Comparison of ENCODE assay signal across 8 cellular contexts in genomic region chr19:11380653-11381534, GRCh38. TPM values are rescaled to one million over a fixed set of nuclear protein-coding genes. Genes with fewer than 3 reads are reported as not detected.
DNase-seq lines count a peak whose midpoint lies in the region; ATAC-seq and TF ChIP-seq lines count a peak whose summit lies in the region.

No MANE protein-coding gene starts in this region.

- H3K9me3 ChIP-seq in CD4-positive, CD25-positive, alpha-beta regulatory T cell (ENCODE audit: control insufficient read depth in 2 of 2, low read length in 2 of 2) = no peaks in the 10 kb centered on the region
- H3K9me3 ChIP-seq in endodermal cell (ENCODE audit: control insufficient read depth, low read length) = no peaks in the 10 kb centered on the region

- H3K4me1 ChIP-seq in CD4-positive, CD25-positive, alpha-beta regulatory T cell (ENCODE audit: control insufficient read depth, insufficient read depth, low read length, poor library complexity, severe bottlenecking) = peaks cover 59% of the 10 kb centered on the region
- H3K4me1 ChIP-seq in endodermal cell (ENCODE audit: control insufficient read depth, insufficient read depth, low read length) = no peaks in the 10 kb centered on the region

- H3K36me3 ChIP-seq in CD4-positive, CD25-positive, alpha-beta regulatory T cell (ENCODE audit: control insufficient read depth, insufficient read depth, low read length) = peaks cover 5% of the 10 kb centered on the region
- peaks cover 20% of the 10 kb centered on the region for H3K36me3 ChIP-seq in endodermal cell (ENCODE audit: control insufficient read depth, insufficient read depth, low read length)

- peak overlapping the region; percentile 71 for H3K9ac ChIP-seq in endodermal cell (ENCODE audit: extremely low read depth, low read length, poor library complexity, severe bottlenecking)

- no peaks in the 10 kb centered on the region for H3K9me3 Mint-ChIP-seq in CD4-positive, CD25-positive, alpha-beta regulatory T cell
- no peaks in the 10 kb centered on the region for H3K9me3 Mint-ChIP-seq in activated CD8-positive, alpha-beta memory T cell treated with anti-CD3 and anti-CD28 coated beads, Interleukin-2, amount 10 ng/mL, durations not matched to agents 7 days and 5 days (ENCODE audit: low read depth)
- H3K9me3 Mint-ChIP-seq in endodermal cell (no peaks in the 10 kb centered on the region), mesothelial cell of epicardium (no peaks in the 10 kb centered on the region)

- peaks cover 5 to 54% (median 26%) of the 10 kb centered on the region in 4 donors for H3K4me1 Mint-ChIP-seq in CD4-positive, CD25-positive, alpha-beta regulatory T cell
- peaks cover 39% of the 10 kb centered on the region for H3K4me1 Mint-ChIP-seq in activated CD8-positive, alpha-beta memory T cell treated with anti-CD3 and anti-CD28 coated beads, Interleukin-2, amount 10 ng/mL, durations not matched to agents 7 days and 5 days
- H3K4me1 Mint-ChIP-seq in endodermal cell (peaks cover 5% of the 10 kb centered on the region), mesothelial cell of epicardium (peaks cover 20% of the 10 kb centered on the region)

- TF ChIP-seq CTCF in endodermal cell (conservative IDR thresholded peaks at IDR 0.05) (peak; percentile 85), mesothelial cell of epicardium (IDR thresholded peaks at IDR 0.05; ENCODE audit: unreplicated experiment) (peak; percentile 57)

- WGBS in endodermal cell (ENCODE audit: insufficient coverage in 1 of 2, insufficient read length in 1 of 2), 2 experiments = 3 to 7% methylated on average over 25 to 54 of the region's 54 CpGs

- H3K27ac ChIP-seq in CD4-positive, CD25-positive, alpha-beta regulatory T cell (ENCODE audit: insufficient read depth, low read length, poor library complexity, severe bottlenecking) = peak overlapping the region; percentile 95
- H3K27ac ChIP-seq in endodermal cell (ENCODE audit: low read depth, low read length) = peak overlapping the region; percentile 34

- ATAC-seq in CD4-positive, CD25-positive, alpha-beta regulatory T cell (ENCODE audit: low read depth in 2 of 2) = peak; percentile 87 to 90
- peak; percentile 81 for ATAC-seq in GM19395 (IDR thresholded peaks at IDR 0.05; ENCODE audit: unreplicated experiment)
- ATAC-seq in HG03558 (IDR thresholded peaks at IDR 0.05; ENCODE audit: extremely low read depth, unreplicated experiment) = peak; percentile 36
- peak; percentile 83 for ATAC-seq in activated CD8-positive, alpha-beta memory T cell treated with anti-CD3 and anti-CD28 coated beads, Interleukin-2, amount 10 ng/mL, durations not matched to agents 7 days and 5 days

- DNase-seq in CD4-positive, CD25-positive, alpha-beta regulatory T cell = peak; percentile 95 to 99 (median 99)
- DNase-seq in NK-92 treated with Interleukin-12 subunit alpha and Interleukin-12 subunit beta, amount 100 ng/mL, for 24 hours (lab: John Stamatoyannopoulos, UW) = peak; percentile 98
- peak; percentile 99 for DNase-seq in activated CD8-positive, alpha-beta memory T cell treated with anti-CD3 and anti-CD28 coated beads, Interleukin-2, amount 10 ng/mL, durations not matched to agents 7 days and 5 days
- peak; percentile 99 for DNase-seq in endodermal cell
- peak; percentile 90 to 96 for DNase-seq in mesothelial cell of epicardium (ENCODE audit: low spot score in 2 of 2, unreplicated experiment in 2 of 2)
- DNase-seq in stimulated activated CD8-positive, alpha-beta memory T cell treated with anti-CD3 and anti-CD28 coated beads, Interleukin-15, amount 100 ng/mL, for 4 hours (ENCODE audit: low read depth in 2 of 2) = peak; percentile 87 to 94

- no peaks in the 10 kb centered on the region for H3K27me3 ChIP-seq in CD4-positive, CD25-positive, alpha-beta regulatory T cell (ENCODE audit: control insufficient read depth, insufficient read depth, low read length)
- no peaks in the 10 kb centered on the region for H3K27me3 ChIP-seq in endodermal cell (ENCODE audit: control insufficient read depth, insufficient read depth, low read length, poor library complexity, severe bottlenecking)

- peak overlapping the region; percentile 88 for H3K4me3 ChIP-seq in CD4-positive, CD25-positive, alpha-beta regulatory T cell (ENCODE audit: low read depth, low read length)
- H3K4me3 ChIP-seq in endodermal cell (ENCODE audit: low read length) = peak overlapping the region; percentile 86

- H3K36me3 Mint-ChIP-seq in CD4-positive, CD25-positive, alpha-beta regulatory T cell = peaks cover 6% of the 10 kb centered on the region
- peaks cover 15% of the 10 kb centered on the region for H3K36me3 Mint-ChIP-seq in activated CD8-positive, alpha-beta memory T cell treated with anti-CD3 and anti-CD28 coated beads, Interleukin-2, amount 10 ng/mL, durations not matched to agents 7 days and 5 days
- H3K36me3 Mint-ChIP-seq in endodermal cell (ENCODE audit: low read depth) (peaks cover 24% of the 10 kb centered on the region), mesothelial cell of epicardium (no peaks in the 10 kb centered on the region)

- peaks cover 19% of the 10 kb centered on the region for H3K27me3 Mint-ChIP-seq in CD4-positive, CD25-positive, alpha-beta regulatory T cell
- H3K27me3 Mint-ChIP-seq in activated CD8-positive, alpha-beta memory T cell treated with anti-CD3 and anti-CD28 coated beads, Interleukin-2, amount 10 ng/mL, durations not matched to agents 7 days and 5 days = peaks cover 19% of the 10 kb centered on the region
- no peaks in the 10 kb centered on the region for H3K27me3 Mint-ChIP-seq in endodermal cell (ENCODE audit: insufficient read depth)
- H3K27me3 Mint-ChIP-seq in mesothelial cell of epicardium (ENCODE audit: low read depth) = peaks cover 25% of the 10 kb centered on the region

- CTCF ChIA-PET in activated CD8-positive, alpha-beta memory T cell treated with anti-CD3 and anti-CD28 coated beads, Interleukin-2, amount 10 ng/mL, durations not matched to agents 7 days and 5 days (lab: Charles Lee) = interaction anchor here (0.6 to 5.0 kb wide), 49 partner anchors 8 to 517 kb away, joined by 3 to 61 read pairs (median 4); partner anchors contain the start of genes CCDC159, ECSIT, ELAVL3 and ELOF1

- peak overlapping the region; percentile 84 to 98 (median 94) for H3K4me3 Mint-ChIP-seq in CD4-positive, CD25-positive, alpha-beta regulatory T cell
- H3K4me3 Mint-ChIP-seq in activated CD8-positive, alpha-beta memory T cell treated with anti-CD3 and anti-CD28 coated beads, Interleukin-2, amount 10 ng/mL, durations not matched to agents 7 days and 5 days = peak overlapping the region; percentile 81
- H3K4me3 Mint-ChIP-seq in endodermal cell (peak overlapping the region; percentile 74), mesothelial cell of epicardium (peak overlapping the region; percentile 84)

- peak overlapping the region; percentile 99 to 100 (median 99) for H3K27ac Mint-ChIP-seq in CD4-positive, CD25-positive, alpha-beta regulatory T cell
- H3K27ac Mint-ChIP-seq in activated CD8-positive, alpha-beta memory T cell treated with anti-CD3 and anti-CD28 coated beads, Interleukin-2, amount 10 ng/mL, durations not matched to agents 7 days and 5 days = peak overlapping the region; percentile 97
- peak overlapping the region; percentile 99 for H3K27ac Mint-ChIP-seq in endodermal cell
- peak overlapping the region; percentile 98 for H3K27ac Mint-ChIP-seq in mesothelial cell of epicardium

RNA-seq across cellular contexts. Expression of gene EPOR, which starts 3.2 kb away (rescaled TPM):
- total RNA-seq in CD4-positive, CD25-positive, alpha-beta regulatory T cell = 10.3 TPM
- 1 to 10 TPM; 7.3 to 9.2 (median 8.9) TPM for polyA plus RNA-seq in CD4-positive, CD25-positive, alpha-beta regulatory T cell
- 1 to 10 TPM; 8.1 to 9.1 TPM for total RNA-seq in activated CD8-positive, alpha-beta memory T cell treated with anti-CD3 and anti-CD28 coated beads, Interleukin-2, amount 10 ng/mL, durations not matched to agents 7 days and 5 days
- total RNA-seq in endodermal cell (10 to 100 TPM; 27.0 to 39.5 TPM), mesothelial cell of epicardium (23.5 to 24.5 TPM (median 24.3 TPM) in 3 replicates)
- polyA plus RNA-seq in endodermal cell (2013, experiment 1 of 2) = 7.9 TPM
- 6.8 TPM for polyA plus RNA-seq in endodermal cell (2013, experiment 2 of 2)

RNA-seq across cellular contexts. Expression of gene SWSAP1, which starts 6.4 kb away (rescaled TPM):
- total RNA-seq in CD4-positive, CD25-positive, alpha-beta regulatory T cell = 3.0 TPM
- polyA plus RNA-seq in CD4-positive, CD25-positive, alpha-beta regulatory T cell = 1 to 10 TPM; 5.6 to 8.4 (median 7.0) TPM
- 1 to 10 TPM; 2.6 to 3.9 TPM for total RNA-seq in activated CD8-positive, alpha-beta memory T cell treated with anti-CD3 and anti-CD28 coated beads, Interleukin-2, amount 10 ng/mL, durations not matched to agents 7 days and 5 days
- total RNA-seq in endodermal cell (1 to 10 TPM; 2.2 to 2.8 TPM), mesothelial cell of epicardium (2.7 to 2.9 TPM (median 2.8 TPM) in 3 replicates)
- 2.2 TPM for polyA plus RNA-seq in endodermal cell (2013, experiment 1 of 2)
- polyA plus RNA-seq in endodermal cell (2013, experiment 2 of 2) = 1.6 TPM

RNA-seq across cellular contexts. Expression of gene PLPPR2, which starts 25.7 kb away (rescaled TPM):
- total RNA-seq in CD4-positive, CD25-positive, alpha-beta regulatory T cell = 10.4 TPM
- 1 to 10 TPM in 3 of 4 donors, under 1 TPM in 1; 0.86 to 2.4 (median 2.1) TPM for polyA plus RNA-seq in CD4-positive, CD25-positive, alpha-beta regulatory T cell
- 1 to 10 TPM in 1 of 2 experiments, under 1 TPM in 1; 0.87 to 1.3 TPM for total RNA-seq in activated CD8-positive, alpha-beta memory T cell treated with anti-CD3 and anti-CD28 coated beads, Interleukin-2, amount 10 ng/mL, durations not matched to agents 7 days and 5 days
- total RNA-seq in endodermal cell (1 to 10 TPM; 3.1 to 6.8 TPM), mesothelial cell of epicardium (18.9 to 21.4 TPM (median 20.4 TPM) in 3 replicates)
- 13.6 TPM for polyA plus RNA-seq in endodermal cell (2013, experiment 1 of 2)
- 13.7 TPM for polyA plus RNA-seq in endodermal cell (2013, experiment 2 of 2)

RNA-seq across cellular contexts. Expression of gene CCDC159, which starts 34.6 kb away (rescaled TPM):
- 66.5 TPM for total RNA-seq in CD4-positive, CD25-positive, alpha-beta regulatory T cell
- 10 to 100 TPM; 18.7 to 23.1 (median 21.7) TPM for polyA plus RNA-seq in CD4-positive, CD25-positive, alpha-beta regulatory T cell
- total RNA-seq in activated CD8-positive, alpha-beta memory T cell treated with anti-CD3 and anti-CD28 coated beads, Interleukin-2, amount 10 ng/mL, durations not matched to agents 7 days and 5 days = 10 to 100 TPM; 13.0 to 16.1 TPM
- total RNA-seq in endodermal cell (10 to 100 TPM; 12.2 to 15.2 TPM), mesothelial cell of epicardium (29.6 to 34.9 TPM (median 34.2 TPM) in 3 replicates)
- 16.9 TPM for polyA plus RNA-seq in endodermal cell (2013, experiment 1 of 2)
- polyA plus RNA-seq in endodermal cell (2013, experiment 2 of 2) = 14.6 TPM

RNA-seq across cellular contexts. Expression of gene TMEM205, which starts 34.8 kb away (rescaled TPM):
- 24.0 TPM for total RNA-seq in CD4-positive, CD25-positive, alpha-beta regulatory T cell
- 10 to 100 TPM; 69.0 to 88.3 (median 73.8) TPM for polyA plus RNA-seq in CD4-positive, CD25-positive, alpha-beta regulatory T cell
- total RNA-seq in activated CD8-positive, alpha-beta memory T cell treated with anti-CD3 and anti-CD28 coated beads, Interleukin-2, amount 10 ng/mL, durations not matched to agents 7 days and 5 days = 10 to 100 TPM; 25.1 to 28.1 TPM
- total RNA-seq in endodermal cell = 10 to 100 TPM; 58.2 to 58.9 TPM
- 55.8 TPM for polyA plus RNA-seq in endodermal cell (2013, experiment 1 of 2)
- polyA plus RNA-seq in endodermal cell (2013, experiment 2 of 2) = 52.7 TPM
- 56.8 to 61.4 TPM (median 57.2 TPM) in 3 replicates for total RNA-seq in mesothelial cell of epicardium

Comparison
In these comparisons a context has a peak if more than half of its experiments do, and no peak if none do; other contexts are left out.
1. Peak in every context shown above with its lines: DNase-seq, ATAC-seq, H3K4me3 ChIP-seq and H3K27ac ChIP-seq.
2. ATAC-seq: peak in every context shown above with its lines; median percentile 88 in CD4-positive, CD25-positive, alpha-beta regulatory T cell; 83 in activated CD8-positive, alpha-beta memory T cell treated with anti-CD3 and anti-CD28 coated beads, Interleukin-2, amount 10 ng/mL, durations not matched to agents 7 days and 5 days; 81 in GM19395; 36 in HG03558.